Comparison of ENCODE assay signal across 9 cellular contexts in genomic region chr1:18256318-18257235, GRCh38.
A peak's percentile ranks its signal among the peaks of the same experiment; 100 is the strongest.
DNase-seq lines count a peak whose midpoint lies in the region; ATAC-seq and TF ChIP-seq lines count a peak whose summit lies in the region.
"Had no signal": no experiment of that assay in that cellular context is flagged by ENCODE, and none has a peak within 500 bp of the region (broad histone marks: within the 10 kb centered on the region; RNA-seq: fewer than 3 reads in every experiment).

No MANE protein-coding gene starts in this region.

- no peaks in the 10 kb centered on the region for H3K4me1 Mint-ChIP-seq in nephron progenitor cell
- H3K4me1 Mint-ChIP-seq: IgD-negative memory B cell had no signal

- no peak overlapping the region for H3K4me3 ChIP-seq in brain microvascular endothelial cell (ENCODE audit: low read depth, low read length)

- H3K36me3 Mint-ChIP-seq in nephron progenitor cell (ENCODE audit: low read depth): no peaks in the 10 kb centered on the region
- H3K36me3 Mint-ChIP-seq: IgD-negative memory B cell had no signal

- no peak overlapping the region for H3K4me3 Mint-ChIP-seq in nephron progenitor cell
- H3K4me3 Mint-ChIP-seq: IgD-negative memory B cell had no signal

- no peak overlapping the region for H3K27ac Mint-ChIP-seq in nephron progenitor cell
- H3K27ac Mint-ChIP-seq: IgD-negative memory B cell had no signal

- no peak overlapping the region for H3K27ac ChIP-seq in brain microvascular endothelial cell

- TF ChIP-seq CTCF in brain microvascular endothelial cell (IDR thresholded peaks at IDR 0.05; ENCODE audit: low read depth, low read length, missing control alignments): no peak
- TF ChIP-seq CTCF in nephron progenitor cell (IDR thresholded peaks at IDR 0.05): no peak

- H3K36me3 ChIP-seq in brain microvascular endothelial cell (replicated peaks): no peaks in the 10 kb centered on the region

- in situ Hi-C loops in brain microvascular endothelial cell (cut with HindIII; ENCODE audit: low pct_ligation_motif_present, low sequenced_read_pairs): no loop called here

- H3K27me3 ChIP-seq in brain microvascular endothelial cell (replicated peaks): no peaks in the 10 kb centered on the region

- DNase-seq in NCI-H1417 (lab: John Stamatoyannopoulos, UW) (peak in 2 of 3 experiments; percentile 26 to 79), NCI-H1417 treated with DMSO at 0.1 percent for 48 hours (lab: John Stamatoyannopoulos, UW) (no peak), NCI-H524 (lab: John Stamatoyannopoulos, UW) (peak; percentile 23 to 66), brain microvascular endothelial cell (peak; percentile 13), nephron progenitor cell (peak; percentile 96)

- peaks cover 70% of the 10 kb centered on the region for H3K27me3 Mint-ChIP-seq in nephron progenitor cell (ENCODE audit: low read depth, poor library complexity)

- ATAC-seq in HG03469 (IDR thresholded peaks at IDR 0.05; ENCODE audit: unreplicated experiment) (no peak), HG03432 (IDR thresholded peaks at IDR 0.05; ENCODE audit: unreplicated experiment) (no peak), HG03571 (IDR thresholded peaks at IDR 0.05; ENCODE audit: unreplicated experiment) (no peak)

- no peaks in the 10 kb centered on the region for H3K9me3 Mint-ChIP-seq in nephron progenitor cell
